In genomic region chr4:110061101-110061500, GRCh38 we compare ENCODE assay signal across 14 cellular contexts.
"Had no signal": no experiment of that assay in that cellular context is flagged by ENCODE, and none has a peak within 500 bp of the region (broad histone marks: within the 10 kb centered on the region; RNA-seq: fewer than 3 reads in every experiment).

No MANE protein-coding gene starts in this region.

- H3K27me3 ChIP-seq: left lung, stomach, upper lobe of right lung had no signal

- H3K36me3 Mint-ChIP-seq: naive B cell had no signal

- H3K27ac ChIP-seq: left lung, thoracic aorta had no signal

- H3K4me3 Mint-ChIP-seq: naive B cell had no signal

- DNase-seq: activated naive CD4-positive, alpha-beta T cell treated with anti-CD3 and anti-CD28 coated beads, Interleukin-2, amount 50 U/mL, for 16 hours; amniotic stem cell; islet precursor cell; left lung; mammary epithelial cell; naive B cell; stimulated activated CD4-positive, alpha-beta T cell treated with anti-CD3 and anti-CD28 coated beads, Interleukin-1b, Interleukin-23, amount 100 ng/mL, for 48 hours; stomach; upper lobe of right lung had no signal

- H3K9me3 Mint-ChIP-seq: activated T-helper 17 cell treated with anti-CD3 and anti-CD28 coated beads, Interleukin-2, amount 50 U/mL, for 72 hours; naive B cell had no signal

- H3K4me3 ChIP-seq: left lung, stomach, thoracic aorta, upper lobe of right lung had no signal

- H3K4me1 ChIP-seq: upper lobe of right lung had no signal

- FAIRE-seq: colon, TTC549 had no signal

- H3K36me3 ChIP-seq: left lung, stomach, thoracic aorta, upper lobe of right lung had no signal

- ATAC-seq: activated T-helper 17 cell treated with anti-CD3 and anti-CD28 coated beads, Interleukin-2, amount 50 U/mL, for 72 hours; esophagus mucosa; left lung; upper lobe of right lung had no signal

- H3K27ac Mint-ChIP-seq: naive B cell had no signal

- H3K27me3 Mint-ChIP-seq: activated T-helper 17 cell treated with anti-CD3 and anti-CD28 coated beads, Interleukin-2, amount 50 U/mL, for 72 hours; naive B cell had no signal
